ENCODE assay signal across 8 cellular contexts in the genomic region with DNA sequence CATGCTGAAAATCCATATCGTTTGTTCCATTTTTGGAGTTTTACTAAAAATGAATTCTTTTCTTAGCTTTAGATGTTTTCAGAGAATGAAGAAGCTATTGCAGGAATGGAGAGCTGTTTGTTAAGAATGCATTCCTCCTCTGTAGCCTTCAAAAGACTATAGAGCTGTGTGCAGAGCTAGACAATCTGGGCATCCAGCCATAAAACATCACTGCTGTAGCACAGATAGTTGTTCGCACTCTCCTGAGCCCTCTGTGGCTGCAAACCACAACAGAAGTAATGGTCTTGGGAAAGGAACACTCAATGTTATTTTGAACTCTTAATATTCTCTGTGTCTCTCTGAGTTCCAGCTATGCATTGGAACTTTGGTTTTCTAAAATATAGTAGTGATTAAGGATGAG.
DNase-seq lines count a peak whose midpoint lies in the region; ATAC-seq lines count a peak whose summit lies in the region.

No MANE protein-coding gene starts in this region.

- no peaks in the 10 kb centered on the region for H3K27me3 Mint-ChIP-seq in activated T-cell treated with anti-CD3 and anti-CD28 coated beads, Interleukin-2, amount 50 U/mL, for 24 hours

- H3K27ac Mint-ChIP-seq in activated T-cell treated with anti-CD3 and anti-CD28 coated beads, Interleukin-2, amount 50 U/mL, for 24 hours = peak overlapping the region; percentile 20
- no peak overlapping the region for H3K27ac Mint-ChIP-seq in stimulated activated effector memory CD8-positive, alpha-beta T cell treated with anti-CD3 and anti-CD28 coated beads, Interleukin-12 subunit alpha, Interleukin-12 subunit beta, amount 100 ng/mL, for 72 hours

- no peak for ATAC-seq in stimulated activated effector memory CD8-positive, alpha-beta T cell treated with anti-CD3 and anti-CD28 coated beads, Interleukin-12 subunit alpha, Interleukin-12 subunit beta, amount 100 ng/mL, for 72 hours

- H3K4me3 Mint-ChIP-seq in activated T-cell treated with anti-CD3 and anti-CD28 coated beads, Interleukin-2, amount 50 U/mL, for 24 hours = peak overlapping the region; percentile 18
- peak overlapping the region; percentile 16 for H3K4me3 Mint-ChIP-seq in stimulated activated effector memory CD8-positive, alpha-beta T cell treated with anti-CD3 and anti-CD28 coated beads, Interleukin-12 subunit alpha, Interleukin-12 subunit beta, amount 100 ng/mL, for 72 hours

- H3K4me1 Mint-ChIP-seq in activated T-cell treated with anti-CD3 and anti-CD28 coated beads, Interleukin-2, amount 50 U/mL, for 24 hours (ENCODE audit: low read depth) = peaks cover 78% of the 10 kb centered on the region
- peaks cover 70% of the 10 kb centered on the region for H3K4me1 Mint-ChIP-seq in stimulated activated effector memory CD8-positive, alpha-beta T cell treated with anti-CD3 and anti-CD28 coated beads, Interleukin-12 subunit alpha, Interleukin-12 subunit beta, amount 100 ng/mL, for 72 hours

- peak; percentile 68 for DNase-seq in DMS79 treated with DMSO at 0.1 percent for 48 hours (lab: John Stamatoyannopoulos, UW)
- DNase-seq in NCI-H2029 treated with DMSO at 0.1 percent for 48 hours (lab: John Stamatoyannopoulos, UW) = peak; percentile 7
- DNase-seq in activated T-cell treated with anti-CD3 and anti-CD28 coated beads, Interleukin-2, amount 50 U/mL, for 24 hours = no peak
- DNase-seq in globus pallidus (ENCODE audit: low spot score) = peak; percentile 87
- peak in 1 of 2 donors; percentile 39 for DNase-seq in stimulated activated effector memory CD8-positive, alpha-beta T cell treated with anti-CD3 and anti-CD28 coated beads, Interleukin-12 subunit alpha, Interleukin-12 subunit beta, amount 100 ng/mL, for 72 hours (ENCODE audit: low spot score in 2 of 2)
- no peak for DNase-seq in NCI-H187 treated with DMSO at 0.1 percent for 48 hours (lab: John Stamatoyannopoulos, UW)
- no peak for DNase-seq in activated CD4-positive, CD25-positive, alpha-beta regulatory T cell (lab: John Stamatoyannopoulos, UW)
- DNase-seq in cerebellar nuclear complex (lab: John Stamatoyannopoulos, UW) = no peak

- H3K9me3 Mint-ChIP-seq in activated T-cell treated with anti-CD3 and anti-CD28 coated beads, Interleukin-2, amount 50 U/mL, for 24 hours = no peaks in the 10 kb centered on the region
- no peaks in the 10 kb centered on the region for H3K9me3 Mint-ChIP-seq in stimulated activated effector memory CD8-positive, alpha-beta T cell treated with anti-CD3 and anti-CD28 coated beads, Interleukin-12 subunit alpha, Interleukin-12 subunit beta, amount 100 ng/mL, for 72 hours

- H3K36me3 Mint-ChIP-seq in activated T-cell treated with anti-CD3 and anti-CD28 coated beads, Interleukin-2, amount 50 U/mL, for 24 hours (ENCODE audit: low read depth) = peaks cover 12% of the 10 kb centered on the region
- peaks cover 9% of the 10 kb centered on the region for H3K36me3 Mint-ChIP-seq in stimulated activated effector memory CD8-positive, alpha-beta T cell treated with anti-CD3 and anti-CD28 coated beads, Interleukin-12 subunit alpha, Interleukin-12 subunit beta, amount 100 ng/mL, for 72 hours

Comparison
In these comparisons a context has a peak if more than half of its experiments do, and no peak if none do; other contexts are left out.
1. DNase-seq: peak in DMS79 treated with DMSO at 0.1 percent for 48 hours (single experiment), NCI-H2029 treated with DMSO at 0.1 percent for 48 hours (single experiment) and globus pallidus (single experiment); none in activated T-cell treated with anti-CD3 and anti-CD28 coated beads, Interleukin-2, amount 50 U/mL, for 24 hours (single experiment), NCI-H187 treated with DMSO at 0.1 percent for 48 hours (single experiment), activated CD4-positive, CD25-positive, alpha-beta regulatory T cell (0 of 4) and cerebellar nuclear complex (0 of 2).